Comparison of ENCODE assay signal across 12 cellular contexts in the genomic region with DNA sequence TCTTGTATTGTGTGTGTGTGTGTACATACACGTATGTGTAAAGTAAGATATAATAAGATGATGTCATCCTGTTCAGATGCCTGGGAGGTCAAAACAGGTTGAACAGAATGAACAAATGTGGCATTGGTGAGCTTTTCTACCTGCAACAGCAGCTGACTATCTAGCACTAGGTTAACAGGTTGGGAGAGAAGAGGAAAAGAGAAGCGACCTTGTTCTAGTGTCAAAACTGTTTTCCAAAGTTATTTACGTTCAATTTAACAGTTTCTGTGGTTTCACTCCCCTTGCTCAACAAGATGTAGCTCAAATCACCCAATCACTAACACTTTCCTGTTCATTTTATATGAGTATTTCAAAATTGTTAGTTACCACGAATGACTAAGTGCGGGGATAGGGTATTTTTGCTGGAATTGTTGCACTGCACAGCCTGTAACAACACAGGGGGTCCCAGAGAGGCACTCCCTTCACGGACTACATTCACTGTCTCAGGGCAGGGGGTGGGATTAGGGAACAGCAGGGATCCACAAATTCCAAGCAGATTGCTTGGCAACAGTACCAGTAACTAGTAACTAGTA.
A peak's percentile ranks its signal among the peaks of the same experiment; 100 is the strongest.
DNase-seq lines count a peak whose midpoint lies in the region; ATAC-seq and TF ChIP-seq lines count a peak whose summit lies in the region.
"Had no signal": no experiment of that assay in that cellular context is flagged by ENCODE, and none has a peak within 500 bp of the region (broad histone marks: within the 10 kb centered on the region; RNA-seq: fewer than 3 reads in every experiment).

No MANE protein-coding gene starts in this region.

- H3K4me1 Mint-ChIP-seq in T-cell = peaks cover 22 to 34% (median 33%) of the 10 kb centered on the region in 3 donors

- TF ChIP-seq CTCF in AG09309 (IDR thresholded peaks at IDR 0.05; ENCODE audit: control insufficient read depth, insufficient read depth, low read depth, low read length, missing control alignments) = no peak
- no peak for TF ChIP-seq CTCF in fibroblast of villous mesenchyme (IDR thresholded peaks at IDR 0.05; ENCODE audit: insufficient read depth, low read depth, low read length)

- H3K4me3 Mint-ChIP-seq in T-cell = no peak overlapping the region
- H3K4me3 Mint-ChIP-seq: CD4-positive, alpha-beta T cell had no signal

- DNase-seq in AG09309 (ENCODE audit: low read depth) = peak; percentile 59
- peak; percentile 49 for DNase-seq in HEK293T (ENCODE audit: extremely low spot score)
- DNase-seq in T-cell = no peak
- DNase-seq in fibroblast of villous mesenchyme (ENCODE audit: low read depth) = peak; percentile 63
- DNase-seq in LoVo (ENCODE audit: low spot score) = no peak
- DNase-seq in AG20443 (ENCODE audit: low spot score) = no peak
- DNase-seq: activated CD4-positive, CD25-positive, alpha-beta regulatory T cell; activated effector memory CD4-positive, alpha-beta T cell treated with Interleukin-2 at 50 U/mL for 16 hours; CD4-positive, alpha-beta T cell; dermis blood vessel endothelial cell had no signal

- POLR2A ChIA-PET in HEK293T (lab: Yijun Ruan, JAX) = no interaction called here
- POLR2A ChIA-PET in T-cell (lab: Charles Lee) = no interaction called here

- no peak overlapping the region for H3K4me3 ChIP-seq in AG09309 (ENCODE audit: control insufficient read depth, low read depth, low read length)
- H3K4me3 ChIP-seq in fibroblast of villous mesenchyme (ENCODE audit: low read depth, low read length) = no peak overlapping the region

- no peaks in the 10 kb centered on the region for H3K27me3 Mint-ChIP-seq in T-cell
- H3K27me3 Mint-ChIP-seq: CD4-positive, alpha-beta T cell had no signal

- CTCF ChIA-PET in HEK293T (lab: Yijun Ruan, JAX) = no interaction called here
- CTCF ChIA-PET in T-cell (lab: Charles Lee) = interaction anchor here in 1 of 2 donors (0.6 kb wide), 1 partner anchor 50 kb away, joined by 3 read pairs; no protein-coding TSS in a partner anchor

- no peak for ATAC-seq in T-cell (replicated peaks in 1 of 4)
- ATAC-seq in GM18868 (IDR thresholded peaks at IDR 0.05; ENCODE audit: unreplicated experiment) = no peak
- ATAC-seq in GM19351 (IDR thresholded peaks at IDR 0.05; ENCODE audit: unreplicated experiment) = no peak

- peak overlapping the region; percentile 65 to 69 for H3K27ac Mint-ChIP-seq in T-cell

- H3K9me3 Mint-ChIP-seq in T-cell = no peaks in the 10 kb centered on the region
- H3K9me3 Mint-ChIP-seq: CD4-positive, alpha-beta T cell had no signal

- H3K36me3 Mint-ChIP-seq in T-cell = peaks cover 49% of the 10 kb centered on the region

TF ChIP-seq in HEK293T, 16 proteins besides CTCF, POLR2A, EP300 and RAD21:
- TF ChIP-seq NFRKB (IDR thresholded peaks at IDR 0.05) (no peak), L3MBTL2 (conservative IDR thresholded peaks at IDR 0.05) (no peak), LEF1 (IDR thresholded peaks at IDR 0.05; ENCODE audit: borderline replicate concordance) (no peak), FOXA1 (IDR thresholded peaks at IDR 0.05) (no peak), ZNF384 (IDR thresholded peaks at IDR 0.05) (no peak), ELF4 (IDR thresholded peaks at IDR 0.05) (no peak), TARDBP (IDR thresholded peaks at IDR 0.05) (no peak), SP1 (IDR thresholded peaks at IDR 0.05) (no peak), BHLHE40 (IDR thresholded peaks at IDR 0.05; ENCODE audit: borderline replicate concordance) (no peak), ARNT (IDR thresholded peaks at IDR 0.05) (no peak), SUZ12 (IDR thresholded peaks at IDR 0.05) (no peak), FOXK2 (IDR thresholded peaks at IDR 0.05) (no peak)
- TF ChIP-seq, protein P1, sequence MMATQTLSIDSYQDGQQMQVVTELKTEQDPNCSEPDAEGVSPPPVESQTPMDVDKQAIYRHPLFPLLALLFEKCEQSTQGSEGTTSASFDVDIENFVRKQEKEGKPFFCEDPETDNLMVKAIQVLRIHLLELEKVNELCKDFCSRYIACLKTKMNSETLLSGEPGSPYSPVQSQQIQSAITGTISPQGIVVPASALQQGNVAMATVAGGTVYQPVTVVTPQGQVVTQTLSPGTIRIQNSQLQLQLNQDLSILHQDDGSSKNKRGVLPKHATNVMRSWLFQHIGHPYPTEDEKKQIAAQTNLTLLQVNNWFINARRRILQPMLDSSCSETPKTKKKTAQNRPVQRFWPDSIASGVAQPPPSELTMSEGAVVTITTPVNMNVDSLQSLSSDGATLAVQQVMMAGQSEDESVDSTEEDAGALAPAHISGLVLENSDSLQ (IDR thresholded peaks at IDR 0.05) = no peak

Comparison
In these comparisons a context has a peak if more than half of its experiments do, and no peak if none do; other contexts are left out.
1. DNase-seq: peak in AG09309 (single experiment), HEK293T (single experiment) and fibroblast of villous mesenchyme (single experiment); none in T-cell (0 of 34), LoVo (single experiment) and AG20443 (single experiment).